12 cellular contexts compared by ENCODE assay signal in the genomic region with DNA sequence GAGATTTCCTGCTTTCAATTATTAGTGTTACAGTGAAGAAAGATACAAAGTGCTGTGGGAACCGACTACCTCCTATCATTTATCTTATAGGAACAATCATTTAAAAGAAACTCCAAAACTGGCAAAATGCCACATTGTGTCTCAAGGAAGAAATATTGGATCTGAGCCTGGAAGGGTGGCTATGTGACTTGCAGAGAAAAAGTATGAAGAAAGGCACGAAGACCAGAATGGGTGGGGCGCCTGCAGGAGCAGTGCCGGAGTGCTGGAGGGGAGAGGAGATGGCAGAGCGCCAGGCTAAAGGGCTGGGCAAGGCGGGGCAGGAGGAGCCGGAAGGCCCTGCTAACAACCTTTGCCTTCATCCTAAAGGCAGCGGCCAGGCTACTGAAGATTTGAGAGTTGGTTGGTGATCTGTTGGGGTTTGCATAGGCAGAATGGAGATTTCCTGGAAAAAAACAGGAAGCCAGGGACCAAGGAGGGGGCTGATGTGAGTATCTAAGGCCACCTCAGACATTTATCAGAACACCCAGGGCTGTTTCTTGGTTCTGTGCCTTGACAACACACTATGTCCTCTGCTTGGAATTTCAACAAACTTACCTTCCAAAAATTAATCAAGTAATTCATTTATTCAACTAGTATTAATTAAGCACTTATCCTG.
DNase-seq lines count a peak whose midpoint lies in the region; ATAC-seq, FAIRE-seq and TF ChIP-seq lines count a peak whose summit lies in the region.
"Had no signal": no experiment of that assay in that cellular context is flagged by ENCODE, and none has a peak within 500 bp of the region (broad histone marks: within the 10 kb centered on the region; RNA-seq: fewer than 3 reads in every experiment).

No MANE protein-coding gene starts in this region.

- no peak overlapping the region for H3K4me2 ChIP-seq in HepG2 (ENCODE audit: low read depth, low read length)

- no peak for TF ChIP-seq POLR2A in HepG2 (IDR thresholded peaks at IDR 0.05; ENCODE audit: insufficient read depth in 1 of 2, low read depth in 2 of 2, low read length in 2 of 2)
- TF ChIP-seq POLR2A in right lobe of liver (IDR thresholded peaks at IDR 0.05) = no peak

- no peak overlapping the region for H2AFZ ChIP-seq in HepG2 (ENCODE audit: low read length)

- intact Hi-C loops in HepG2 (cut with micrococcal nuclease; ENCODE audit: unreplicated experiment) (no loop called here), right lobe of liver (cut with DNase I) (no loop called here), kidney (cut with DNase I) (no loop called here)

- H3K27me3 ChIP-seq in HepG2 (ENCODE audit: control insufficient read depth in 1 of 2, insufficient read depth in 2 of 2, low read length in 2 of 2) (no peaks in the 10 kb centered on the region; a peak in 1 of 5 replicates), right lobe of liver (no peaks in the 10 kb centered on the region)
- H3K27me3 ChIP-seq: esophagus muscularis mucosa, tibial artery had no signal

- no peaks in the 10 kb centered on the region for H3K79me2 ChIP-seq in HepG2 (ENCODE audit: insufficient read depth, low read length)

- no TSS peak for BruUV-seq in HepG2 (replicated peaks; lab: Mats Ljungman, UMichigan)

- POLR2A ChIA-PET in HepG2 (lab: Yijun Ruan, JAX) = no interaction called here

- H3K36me3 ChIP-seq in HepG2 (replicated peaks in 1 of 2; ENCODE audit: control insufficient read depth in 1 of 2, insufficient read depth in 2 of 2, low read length in 2 of 2) = no peaks in the 10 kb centered on the region
- no peaks in the 10 kb centered on the region for H3K36me3 ChIP-seq in right lobe of liver
- H3K36me3 ChIP-seq in kidney (ENCODE audit: control insufficient read depth in 1 of 2, insufficient read depth in 2 of 2, low read length in 2 of 2) = no peaks in the 10 kb centered on the region
- H3K36me3 ChIP-seq: esophagus muscularis mucosa, tibial artery had no signal

- FAIRE-seq in HepG2 (lab: Jason Lieb, UNC) (no peak), kidney (lab: Jason Lieb, UNC) (no peak)

- TF ChIP-seq EP300 in HepG2 (IDR thresholded peaks at IDR 0.05; ENCODE audit: low read depth in 2 of 2, low read length in 2 of 2) (no peak), HepG2 (CRISPR knock-in tag; IDR thresholded peaks at IDR 0.05; ENCODE audit: borderline replicate concordance) (no peak)

- H3K4me1 ChIP-seq in HepG2 (ENCODE audit: insufficient read depth, low read length) = no peaks in the 10 kb centered on the region
- H3K4me1 ChIP-seq in right lobe of liver = no peaks in the 10 kb centered on the region
- H3K4me1 ChIP-seq in kidney (ENCODE audit: control insufficient read depth in 1 of 2, insufficient read depth in 1 of 2, low read depth in 1 of 2, low read length in 2 of 2) = peaks cover 0 to 6% of the 10 kb centered on the region in 2 donors

- H3K27ac ChIP-seq in HepG2 (ENCODE audit: extremely low read length, insufficient read depth, low read length) (no peak overlapping the region), right lobe of liver (no peak overlapping the region), kidney (ENCODE audit: low read depth in 2 of 2, low read length in 2 of 2) (no peak overlapping the region)
- H3K27ac ChIP-seq: esophagus muscularis mucosa, tibial artery had no signal

- no peak overlapping the region for H3K9ac ChIP-seq in HepG2 (ENCODE audit: insufficient read depth, low read depth, low read length)
- no peak overlapping the region for H3K9ac ChIP-seq in kidney (ENCODE audit: low read length in 2 of 2)

- TF ChIP-seq RAD21 in HepG2 (CRISPR knock-in tag; IDR thresholded peaks at IDR 0.05) = no peak

- no peaks in the 10 kb centered on the region for H3K9me3 ChIP-seq in HepG2 (ENCODE audit: low read length)
- no peaks in the 10 kb centered on the region for H3K9me3 ChIP-seq in right lobe of liver
- no peaks in the 10 kb centered on the region for H3K9me3 ChIP-seq in kidney (ENCODE audit: control insufficient read depth in 1 of 2, low read length in 2 of 2)
- H3K9me3 ChIP-seq: esophagus muscularis mucosa, tibial artery had no signal

- 23% methylated on average over 8 of the region's 8 CpGs for WGBS in HepG2 (ENCODE audit: low lambda C conversion rate)
- WGBS in right lobe of liver (ENCODE audit: insufficient coverage, low coverage, low lambda C conversion rate, missing lambda C conversion rate) = 71% methylated on average over 5 of the region's 8 CpGs

- H3K4me3 ChIP-seq in HepG2 (replicated peaks in 1 of 3; ENCODE audit: insufficient read depth in 1 of 3, low read depth in 2 of 3, low read length in 3 of 3) (no peak overlapping the region), right lobe of liver (no peak overlapping the region), astrocyte of the cerebellum (ENCODE audit: low read depth, low read length) (no peak overlapping the region), kidney (ENCODE audit: low read length in 2 of 2) (no peak overlapping the region)
- H3K4me3 ChIP-seq: esophagus muscularis mucosa, tibial artery had no signal

- ATAC-seq in HepG2 (no peak), right lobe of liver (no peak)

- no peak for DNase-seq in HepG2 (ENCODE audit: low spot score)
- no peak for DNase-seq in right lobe of liver
- DNase-seq in astrocyte of the cerebellum (ENCODE audit: low read depth) = peak; percentile 12
- DNase-seq in kidney = peak; percentile 95
- no peak for DNase-seq in DMS53 treated with DMSO at 0.1 percent for 48 hours (lab: John Stamatoyannopoulos, UW; ENCODE audit: unreplicated experiment)
- DNase-seq in GM20000 (ENCODE audit: low spot score) = no peak
- DNase-seq in activated CD8-positive, alpha-beta memory T cell treated with anti-CD3 and anti-CD28 coated beads, Interleukin-2, amount 50 U/mL, for 4 hours = no peak
- DNase-seq in NK-92 (lab: John Stamatoyannopoulos, UW; ENCODE audit: unreplicated experiment) = no peak
- DNase-seq: activated naive CD4-positive, alpha-beta T cell treated with anti-CD3 and anti-CD28 coated beads, Interleukin-2, amount 50 U/mL, for 16 hours; stimulated activated CD4-positive, alpha-beta T cell treated with anti-CD3 and anti-CD28 coated beads, Interleukin-2, amount 100 ng/mL, for 48 hours had no signal

- in situ Hi-C loops in HepG2 (cut with HindIII; ENCODE audit: extremely low pct_ligation_motif_present, low pct_unique_long_range_greater_than_20kb) = no loop called here
- in situ Hi-C loops in astrocyte of the cerebellum (cut with HindIII; ENCODE audit: low sequenced_read_pairs) = no loop called here

- TF ChIP-seq CTCF in HepG2 (CRISPR knock-in tag; IDR thresholded peaks at IDR 0.05) (no peak), right lobe of liver (IDR thresholded peaks at IDR 0.05) (no peak), astrocyte of the cerebellum (IDR thresholded peaks at IDR 0.05; ENCODE audit: low read depth, low read length, missing control alignments) (no peak), kidney (IDR thresholded peaks at IDR 0.05; ENCODE audit: borderline replicate concordance, extremely low read depth, insufficient read depth) (no peak), GM20000 (IDR thresholded peaks at IDR 0.05; ENCODE audit: extremely low read depth, missing control alignments) (no peak)

- H4K20me1 ChIP-seq in HepG2 (ENCODE audit: insufficient read depth, low read length) = no peaks in the 10 kb centered on the region

- CTCF ChIA-PET in HepG2 (lab: Yijun Ruan, JAX; ENCODE audit: low intra/inter-chr PET ratio, low total read pairs) = no interaction called here

TF ChIP-seq in HepG2, 621 proteins besides CTCF, POLR2A, EP300 and RAD21:
- TF ChIP-seq NFATC3 (CRISPR knock-in tag; IDR thresholded peaks at IDR 0.05) = no peak
- TF ChIP-seq LCORL (IDR thresholded peaks at IDR 0.05) = 0 out of 2 replicates have a peak, but pooled peaks have one; percentile 47
- TF ChIP-seq LCORL (CRISPR knock-in tag; IDR thresholded peaks at IDR 0.05) = no peak
TF ChIP-seq in HepG2: peak in this region for 1.

Comparison
In these comparisons a context has a peak if more than half of its experiments do, and no peak if none do; other contexts are left out.
1. DNase-seq: peak in astrocyte of the cerebellum (single experiment) and kidney (single experiment); none in HepG2 (single experiment), right lobe of liver (0 of 3), DMS53 treated with DMSO at 0.1 percent for 48 hours (single experiment), GM20000 (single experiment), activated CD8-positive, alpha-beta memory T cell treated with anti-CD3 and anti-CD28 coated beads, Interleukin-2, amount 50 U/mL, for 4 hours (single experiment) and NK-92 (single experiment).